ENCODE assay signal across 1 cellular context in the genomic region with DNA sequence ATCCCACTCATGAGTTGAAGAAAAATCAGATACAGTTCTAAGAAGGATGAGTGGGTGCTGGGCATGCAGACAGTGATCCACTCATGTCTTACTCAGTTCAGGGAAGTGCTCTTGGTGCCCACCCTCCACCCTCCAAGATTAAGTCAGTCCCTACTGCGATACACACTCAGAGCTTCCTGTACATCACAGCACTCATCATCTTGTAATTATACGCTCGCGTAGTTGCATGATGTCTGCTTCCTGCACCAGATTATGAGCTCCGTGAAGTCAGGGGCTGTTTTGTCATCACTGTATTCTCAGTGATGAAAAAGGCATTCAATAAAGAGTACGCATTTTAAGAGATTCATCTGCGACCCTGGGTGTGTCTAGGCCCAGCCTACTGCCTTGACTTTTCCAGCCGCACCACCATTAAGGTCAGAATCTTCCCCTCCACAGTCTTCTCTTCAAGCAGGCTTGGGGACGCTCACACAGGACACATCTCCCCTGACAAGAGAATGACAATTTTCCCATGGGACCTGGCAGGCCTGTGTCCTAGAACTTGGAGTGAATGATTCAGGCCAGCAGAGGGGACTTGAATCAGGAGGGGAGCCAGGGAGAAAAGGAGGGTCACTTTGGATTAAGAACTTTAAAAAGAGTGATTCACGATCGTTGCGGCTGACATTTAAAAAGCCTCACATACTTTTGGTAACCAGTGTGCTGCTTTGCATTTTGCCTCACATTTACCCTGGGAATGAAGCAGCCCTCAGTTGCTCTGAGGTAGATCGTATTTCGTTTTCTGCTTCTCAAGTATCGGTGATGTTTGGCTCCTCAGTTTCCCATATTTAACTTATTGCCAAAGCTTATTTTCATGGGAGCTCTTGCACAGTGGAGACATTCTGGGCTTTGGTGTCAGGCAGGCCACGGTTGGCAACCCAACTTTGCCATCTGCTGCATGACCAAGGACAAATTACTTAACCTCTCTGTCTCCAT.
TF ChIP-seq lines count a peak whose summit lies in the region.

No MANE protein-coding gene starts in this region.

TF ChIP-seq in IMR-90, 13 proteins besides CTCF, POLR2A, EP300 and RAD21 (continued from another document):
- TF ChIP-seq, protein P1, sequence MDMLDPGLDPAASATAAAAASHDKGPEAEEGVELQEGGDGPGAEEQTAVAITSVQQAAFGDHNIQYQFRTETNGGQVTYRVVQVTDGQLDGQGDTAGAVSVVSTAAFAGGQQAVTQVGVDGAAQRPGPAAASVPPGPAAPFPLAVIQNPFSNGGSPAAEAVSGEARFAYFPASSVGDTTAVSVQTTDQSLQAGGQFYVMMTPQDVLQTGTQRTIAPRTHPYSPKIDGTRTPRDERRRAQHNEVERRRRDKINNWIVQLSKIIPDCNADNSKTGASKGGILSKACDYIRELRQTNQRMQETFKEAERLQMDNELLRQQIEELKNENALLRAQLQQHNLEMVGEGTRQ (IDR thresholded peaks at IDR 0.05; ENCODE audit: low read depth, low read length): no peak
- TF ChIP-seq FOS (IDR thresholded peaks at IDR 0.05; ENCODE audit: low read depth, low read length) (no peak), NFE2L2 (IDR thresholded peaks at IDR 0.05; ENCODE audit: low read depth, low read length) (no peak), SMC3 (IDR thresholded peaks at IDR 0.05; ENCODE audit: low read depth, low read length) (no peak), CHD1 (IDR thresholded peaks at IDR 0.05; ENCODE audit: low read depth, low read length) (no peak)
